ENCODE assay signal across 17 cellular contexts in the genomic region with DNA sequence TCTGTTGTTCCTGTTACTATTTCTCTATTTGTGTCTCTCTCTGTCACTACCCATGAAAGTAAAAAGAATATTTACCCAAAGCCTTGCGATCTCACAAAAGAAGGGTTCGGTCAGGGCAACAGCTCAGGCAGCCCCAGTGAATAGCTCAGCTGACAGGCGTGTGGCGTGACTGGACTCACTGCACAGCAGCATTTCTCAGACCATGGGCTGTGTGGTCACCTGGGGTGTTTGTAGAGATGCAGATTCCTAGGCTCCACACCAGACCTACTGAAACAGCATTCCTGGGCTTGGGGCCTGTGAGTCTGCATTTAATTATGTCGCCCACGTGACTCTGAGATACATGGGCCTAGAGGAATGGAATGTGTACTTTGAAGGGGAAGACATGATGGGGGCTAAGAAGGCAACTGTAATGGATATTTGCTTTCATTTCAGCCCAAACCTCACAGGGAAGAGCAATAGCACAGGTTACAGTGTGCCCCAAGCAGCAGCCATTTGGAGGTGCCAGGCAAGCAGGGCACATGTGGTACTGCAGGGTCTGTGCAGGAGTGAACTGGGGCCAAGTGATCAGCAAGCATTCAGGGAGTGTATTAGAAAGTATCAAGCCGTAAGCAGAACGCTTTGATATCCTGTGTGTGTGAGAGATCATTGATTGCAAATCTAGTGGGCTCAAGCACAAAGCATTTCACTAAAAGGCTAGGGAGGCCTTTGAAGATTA.
DNase-seq lines count a peak whose midpoint lies in the region; ATAC-seq and TF ChIP-seq lines count a peak whose summit lies in the region.
"Had no signal": no experiment of that assay in that cellular context is flagged by ENCODE, and none has a peak within 500 bp of the region (broad histone marks: within the 10 kb centered on the region; RNA-seq: fewer than 3 reads in every experiment).

No MANE protein-coding gene starts in this region.

- H4K20me1 ChIP-seq in osteoblast (ENCODE audit: insufficient read depth, low read length): no peaks in the 10 kb centered on the region

- peak; percentile 20 to 62 (median 46) for ATAC-seq in heart left ventricle
- no peak for ATAC-seq in CD4-positive, alpha-beta T cell (ENCODE audit: poor library complexity)

- no peaks in the 10 kb centered on the region for H3K27me3 Mint-ChIP-seq in CD4-positive, alpha-beta T cell
- H3K27me3 Mint-ChIP-seq: activated B cell treated with CpG ODN at 0.5 μM for 24 hours; activated naive CD4-positive, alpha-beta T cell treated with anti-CD3 and anti-CD28 coated beads, Interleukin-2, amount 50 U/mL, for 24 hours had no signal

- no peak overlapping the region for H3K27ac Mint-ChIP-seq in CD4-positive, alpha-beta T cell
- H3K27ac Mint-ChIP-seq: activated B cell treated with CpG ODN at 0.5 μM for 24 hours; activated naive CD4-positive, alpha-beta T cell treated with anti-CD3 and anti-CD28 coated beads, Interleukin-2, amount 50 U/mL, for 24 hours had no signal

- peaks cover 34% of the 10 kb centered on the region for H3K4me1 ChIP-seq in SJSA1 (replicated peaks)
- peaks cover 0 to 41% (median 25%) of the 10 kb centered on the region in 12 donors for H3K4me1 ChIP-seq in heart left ventricle
- H3K4me1 ChIP-seq in osteoblast (ENCODE audit: insufficient read depth, low read length): peaks cover 43% of the 10 kb centered on the region

- TF ChIP-seq CTCF in AG10803 (conservative IDR thresholded peaks at IDR 0.05; ENCODE audit: low read length): no peak
- no peak for TF ChIP-seq CTCF in heart left ventricle (IDR thresholded peaks at IDR 0.05)
- TF ChIP-seq CTCF in osteoblast (IDR thresholded peaks at IDR 0.05; ENCODE audit: extremely low read depth, low read depth, low read length): no peak
- TF ChIP-seq CTCF in CD4-positive, alpha-beta T cell (IDR thresholded peaks at IDR 0.05): no peak

- H3K36me3 ChIP-seq in SJSA1 (no peaks in the 10 kb centered on the region), heart left ventricle (no peaks in the 10 kb centered on the region), osteoblast (ENCODE audit: insufficient read depth, low read length) (no peaks in the 10 kb centered on the region)
- H3K36me3 ChIP-seq: thyroid gland had no signal

- no peak for TF ChIP-seq POLR2A in heart left ventricle (IDR thresholded peaks at IDR 0.05)

- POLR2A ChIA-PET in CD4-positive, alpha-beta T cell (lab: Charles Lee): no interaction called here

- no peaks in the 10 kb centered on the region for H3K27me3 ChIP-seq in SJSA1 (replicated peaks)
- no peaks in the 10 kb centered on the region for H3K27me3 ChIP-seq in heart left ventricle
- no peaks in the 10 kb centered on the region for H3K27me3 ChIP-seq in osteoblast (ENCODE audit: insufficient read depth, low read length)
- no peaks in the 10 kb centered on the region for H3K27me3 ChIP-seq in CD4-positive, alpha-beta T cell (ENCODE audit: control insufficient read depth, insufficient read depth, low read length)
- H3K27me3 ChIP-seq: thyroid gland had no signal

- H3K4me1 Mint-ChIP-seq in CD4-positive, alpha-beta T cell (ENCODE audit: low read depth): peaks cover 17% of the 10 kb centered on the region
- H3K4me1 Mint-ChIP-seq: activated B cell treated with CpG ODN at 0.5 μM for 24 hours had no signal

- no peaks in the 10 kb centered on the region for H3K9me3 Mint-ChIP-seq in CD4-positive, alpha-beta T cell
- H3K9me3 Mint-ChIP-seq: activated B cell treated with CpG ODN at 0.5 μM for 24 hours; activated naive CD4-positive, alpha-beta T cell treated with anti-CD3 and anti-CD28 coated beads, Interleukin-2, amount 50 U/mL, for 24 hours had no signal

- 84 to 90% (median 88%) methylated on average over 8 of the region's 8 CpGs for WGBS in heart left ventricle, 4 donors

- DNase-seq in AG10803 (ENCODE audit: low read depth) (peak; percentile 22), SJSA1 (ENCODE audit: low read depth in 1 of 2, low spot score in 2 of 2) (no peak), heart left ventricle (no peak), osteoblast (ENCODE audit: insufficient read length, low spot score, missing footprints) (no peak), substantia nigra (lab: John Stamatoyannopoulos, UW) (no peak), NCI-H2081 (lab: John Stamatoyannopoulos, UW) (no peak)
- DNase-seq in activated CD4-positive, alpha-beta T cell treated with anti-CD3 and anti-CD28 coated beads, Interleukin-2, amount 50 U/mL, for 1 hour: no peak
- DNase-seq in CD4-positive, alpha-beta T cell: no peak
- DNase-seq: activated B cell treated with CpG ODN at 0.5 μM for 24 hours; activated CD8-positive, alpha-beta memory T cell treated with anti-CD3 and anti-CD28 coated beads, Interleukin-2, amount 50 U/mL, for 48 hours; kidney; NCI-H1694; NCI-H748 treated with DMSO at 0.1 percent for 48 hours; stimulated activated CD4-positive, alpha-beta T cell treated with anti-CD3 and anti-CD28 coated beads, Interleukin-2, amount 100 ng/mL, for 24 hours; T-helper 1 cell; thyroid gland had no signal

- H3K27ac ChIP-seq in SJSA1: peak overlapping the region; percentile 70; the same call in 1 of the 2 replicates
- H3K27ac ChIP-seq in heart left ventricle: peak overlapping the region in 11 of 12 donors; percentile 3 to 78 (median 65)
- H3K27ac ChIP-seq in osteoblast (ENCODE audit: low read depth, low read length): peak overlapping the region; percentile 78
- no peak overlapping the region for H3K27ac ChIP-seq in substantia nigra (ENCODE audit: low read depth, low read length, poor library complexity, severe bottlenecking)
- no peak overlapping the region for H3K27ac ChIP-seq in CD4-positive, alpha-beta T cell (ENCODE audit: low read depth, low read length)

- no peaks in the 10 kb centered on the region for H3K36me3 Mint-ChIP-seq in CD4-positive, alpha-beta T cell (ENCODE audit: low read depth)
- H3K36me3 Mint-ChIP-seq: activated naive CD4-positive, alpha-beta T cell treated with anti-CD3 and anti-CD28 coated beads, Interleukin-2, amount 50 U/mL, for 24 hours had no signal

- intact Hi-C loops in heart left ventricle (cut with DNase I): no loop called here
- intact Hi-C loops in CD4-positive, alpha-beta T cell (cut with DNase I, micrococcal nuclease): no loop called here

- no peak overlapping the region for H3K4me3 Mint-ChIP-seq in CD4-positive, alpha-beta T cell
- H3K4me3 Mint-ChIP-seq: activated B cell treated with CpG ODN at 0.5 μM for 24 hours; activated naive CD4-positive, alpha-beta T cell treated with anti-CD3 and anti-CD28 coated beads, Interleukin-2, amount 50 U/mL, for 24 hours had no signal

- H3K4me3 ChIP-seq in AG10803 (ENCODE audit: low read length): no peak overlapping the region
- H3K4me3 ChIP-seq in SJSA1: no peak overlapping the region
- no peak overlapping the region for H3K4me3 ChIP-seq in heart left ventricle
- H3K4me3 ChIP-seq in osteoblast (ENCODE audit: insufficient read depth, low read length): no peak overlapping the region
- H3K4me3 ChIP-seq: thyroid gland had no signal

- H3K79me2 ChIP-seq in osteoblast (ENCODE audit: insufficient read depth, low read length): no peaks in the 10 kb centered on the region

- no peak overlapping the region for H2AFZ ChIP-seq in osteoblast (ENCODE audit: low read length)

- CTCF ChIA-PET in CD4-positive, alpha-beta T cell (lab: Charles Lee): no interaction called here

- H3K4me2 ChIP-seq in osteoblast (ENCODE audit: insufficient read depth, low read length): no peak overlapping the region

- H3K9me3 ChIP-seq in SJSA1 (replicated peaks) (no peaks in the 10 kb centered on the region), heart left ventricle (no peaks in the 10 kb centered on the region), osteoblast (ENCODE audit: low read depth, low read length) (no peaks in the 10 kb centered on the region)
- H3K9me3 ChIP-seq in CD4-positive, alpha-beta T cell (ENCODE audit: control insufficient read depth, low read length): no peaks in the 10 kb centered on the region
- H3K9me3 ChIP-seq: thyroid gland had no signal

Comparison
In these comparisons a context has a peak if more than half of its experiments do, and no peak if none do; other contexts are left out.
1. H3K27ac ChIP-seq: peak in SJSA1 (single experiment), heart left ventricle (11 of 12) and osteoblast (single experiment); none in substantia nigra (single experiment) and CD4-positive, alpha-beta T cell (single experiment).